In the genomic region with DNA sequence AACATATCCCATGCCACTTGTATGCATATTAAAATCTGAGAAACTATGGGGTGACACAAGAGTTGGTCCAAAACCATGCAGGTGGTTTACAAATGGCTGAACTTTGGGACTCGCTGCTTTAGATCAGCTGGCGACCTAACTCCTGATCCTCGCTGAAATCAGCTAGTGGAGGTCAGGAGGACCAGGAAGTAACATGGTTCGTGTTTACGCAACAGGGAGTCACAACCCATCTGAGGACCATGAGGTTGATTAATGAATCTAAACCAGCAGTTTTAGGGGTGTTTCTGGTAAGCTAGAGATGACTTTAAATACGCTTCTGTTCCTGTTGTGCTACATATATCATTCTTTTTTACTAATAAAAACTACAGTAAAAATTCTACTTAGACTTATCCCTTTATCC, we compare ENCODE assay signal across 27 cellular contexts.
"Had no signal": no experiment of that assay in that cellular context is flagged by ENCODE, and none has a peak within 500 bp of the region (broad histone marks: within the 10 kb centered on the region; RNA-seq: fewer than 3 reads in every experiment).

No MANE protein-coding gene starts in this region.

- H3K4me3 ChIP-seq: breast epithelium, left lung, lower lobe of right lung, thyroid gland, upper lobe of left lung, vagina had no signal

- ATAC-seq: activated CD4-positive, alpha-beta T cell treated with anti-CD3 and anti-CD28 coated beads for 36 hours; activated CD8-positive, alpha-beta memory T cell treated with anti-CD3 and anti-CD28 coated beads, Interleukin-2, amount 10 ng/mL, durations not matched to agents 7 days and 5 days; activated CD8-positive, alpha-beta T cell treated with anti-CD3 and anti-CD28 coated beads, Interleukin-2, amount 10 ng/mL, durations not matched to agents 7 days and 5 days; activated naive CD8-positive, alpha-beta T cell treated with anti-CD3 and anti-CD28 coated beads, Interleukin-2, amount 50 U/mL, for 24 hours; left lung; lower lobe of right lung; natural killer cell; right cardiac atrium had no signal

- H3K4me3 Mint-ChIP-seq: activated CD4-positive, alpha-beta T cell treated with anti-CD3 and anti-CD28 coated beads for 36 hours; activated CD8-positive, alpha-beta memory T cell treated with anti-CD3 and anti-CD28 coated beads, Interleukin-2, amount 10 ng/mL, durations not matched to agents 7 days and 5 days; activated CD8-positive, alpha-beta T cell treated with anti-CD3 and anti-CD28 coated beads, Interleukin-2, amount 10 ng/mL, durations not matched to agents 7 days and 5 days; activated naive CD4-positive, alpha-beta T cell treated with anti-CD3 and anti-CD28 coated beads, Interleukin-2, amount 50 U/mL, for 24 hours; activated naive CD8-positive, alpha-beta T cell treated with anti-CD3 and anti-CD28 coated beads, Interleukin-2, amount 50 U/mL, for 24 hours; dendritic cell treated with granulocyte-macrophage colony-stimulating factor and Interleukin-4, amounts not matched to agents 40 ng/mL and 50 ng/mL, for 4 days; natural killer cell; T-helper 1 cell treated with Interleukin-12 subunit alpha and Interleukin-12 subunit beta and Interleukin-4 antibody, amounts not matched to agents 30 μg/mL and 1 μg/mL, for 36 hours had no signal

- H3K27me3 Mint-ChIP-seq: activated CD4-positive, alpha-beta T cell treated with anti-CD3 and anti-CD28 coated beads for 36 hours; activated CD8-positive, alpha-beta memory T cell treated with anti-CD3 and anti-CD28 coated beads, Interleukin-2, amount 10 ng/mL, durations not matched to agents 7 days and 5 days; activated naive CD4-positive, alpha-beta T cell treated with anti-CD3 and anti-CD28 coated beads, Interleukin-2, amount 50 U/mL, for 24 hours; activated naive CD8-positive, alpha-beta T cell treated with anti-CD3 and anti-CD28 coated beads, Interleukin-2, amount 50 U/mL, for 24 hours; dendritic cell treated with granulocyte-macrophage colony-stimulating factor and Interleukin-4, amounts not matched to agents 40 ng/mL and 50 ng/mL, for 4 days had no signal

- H3K27ac ChIP-seq: breast epithelium, left lung, lower lobe of right lung, thyroid gland, upper lobe of left lung, vagina had no signal

- H3K36me3 ChIP-seq: breast epithelium, left lung, lower lobe of right lung, thyroid gland, upper lobe of left lung, vagina had no signal

- H3K27ac Mint-ChIP-seq: activated CD4-positive, alpha-beta T cell treated with anti-CD3 and anti-CD28 coated beads for 36 hours; activated CD8-positive, alpha-beta memory T cell treated with anti-CD3 and anti-CD28 coated beads, Interleukin-2, amount 10 ng/mL, durations not matched to agents 7 days and 5 days; activated CD8-positive, alpha-beta T cell treated with anti-CD3 and anti-CD28 coated beads, Interleukin-2, amount 10 ng/mL, durations not matched to agents 7 days and 5 days; activated naive CD8-positive, alpha-beta T cell treated with anti-CD3 and anti-CD28 coated beads, Interleukin-2, amount 50 U/mL, for 24 hours; activated T-helper 2 cell treated with anti-CD3 and anti-CD28 coated beads, Interferon-gamma antibody, Interleukin-2, Interleukin-4, amounts not matched to agents 10 μg/mL and 5 μg/mL and 100 μg/mL, durations not matched to agents 14 hours and 24 hours and 36 hours; dendritic cell treated with granulocyte-macrophage colony-stimulating factor and Interleukin-4, amounts not matched to agents 40 ng/mL and 50 ng/mL, for 4 days; T-helper 1 cell treated with Interleukin-12 subunit alpha and Interleukin-12 subunit beta and Interleukin-4 antibody, amounts not matched to agents 30 μg/mL and 1 μg/mL, for 36 hours had no signal

- H3K27me3 ChIP-seq: breast epithelium, left lung, thyroid gland, upper lobe of left lung, vagina had no signal

- FAIRE-seq: frontal cortex had no signal

- H3K36me3 Mint-ChIP-seq: natural killer cell had no signal

- H3K4me1 ChIP-seq: breast epithelium, left lung, lower lobe of right lung had no signal

- H3K9me3 ChIP-seq: breast epithelium, left lung, lower lobe of right lung, thyroid gland, upper lobe of left lung, vagina had no signal

- DNase-seq: activated CD4-positive, alpha-beta T cell treated with anti-CD3 and anti-CD28 coated beads for 36 hours; activated CD8-positive, alpha-beta memory T cell treated with anti-CD3 and anti-CD28 coated beads, Interleukin-2, amount 10 ng/mL, durations not matched to agents 7 days and 5 days; activated CD8-positive, alpha-beta T cell treated with anti-CD3 and anti-CD28 coated beads, Interleukin-2, amount 10 ng/mL, durations not matched to agents 7 days and 5 days; activated naive CD8-positive, alpha-beta T cell treated with anti-CD3 and anti-CD28 coated beads, Interleukin-2, amount 50 U/mL, for 24 hours; activated T-cell treated with anti-CD3 and anti-CD28 coated beads, Interleukin-2, amount 50 U/mL, for 48 hours; amygdala; central memory CD4-positive, alpha-beta T cell; effector memory CD4-positive, alpha-beta T cell; kidney glomerular epithelial cell; left lung; lower lobe of right lung; mesenchymal stem cell; natural killer cell; posterior cingulate gyrus; right cardiac atrium; stimulated activated CD4-positive, alpha-beta T cell treated with anti-CD3 and anti-CD28 coated beads, Interleukin-2, amount 100 ng/mL, for 48 hours; stimulated activated naive CD4-positive, alpha-beta T cell treated with Interleukin-2 at 50 U/mL for 16 hours; T1000; thyroid gland; upper lobe of left lung had no signal
